ENCODE assay signal across 1 cellular context in genomic region chr9:35558185-35558584, GRCh38.
TF ChIP-seq lines count a peak whose summit lies in the region.

No MANE protein-coding gene starts in this region.

TF ChIP-seq in K562, 482 proteins besides CTCF, POLR2A, EP300 and RAD21 (continued from another document):
- TF ChIP-seq TFE3 (CRISPR knock-in tag; IDR thresholded peaks at IDR 0.05): peak; percentile 47
- no peak for TF ChIP-seq C11orf30 (IDR thresholded peaks at IDR 0.05; ENCODE audit: low read depth)
- no peak for TF ChIP-seq ZC3H11A (IDR thresholded peaks at IDR 0.05; ENCODE audit: low read depth, low read length)
- no peak for TF ChIP-seq NR2C1 (IDR thresholded peaks at IDR 0.05)
- no peak for TF ChIP-seq NR2C1 (tag; IDR thresholded peaks at IDR 0.05)
- peak; percentile 37 for TF ChIP-seq POLR2G (IDR thresholded peaks at IDR 0.05; ENCODE audit: low read depth, low read length)
- TF ChIP-seq PTTG1 (tag; IDR thresholded peaks at IDR 0.05; ENCODE audit: low read depth): no peak
- TF ChIP-seq NBN (IDR thresholded peaks at IDR 0.05; ENCODE audit: low read depth): no peak
- TF ChIP-seq RBM15 (IDR thresholded peaks at IDR 0.05; ENCODE audit: insufficient read depth, low read length): no peak
- TF ChIP-seq POLR3A (IDR thresholded peaks at IDR 0.05; ENCODE audit: borderline replicate concordance, extremely low read depth, insufficient read depth, insufficient read length): no peak
TF ChIP-seq in K562: peak in this region for 2.
